Comparison of ENCODE assay signal across 8 cellular contexts in genomic region chr14:94485944-94486841, GRCh38. TPM values are rescaled to one million over a fixed set of nuclear protein-coding genes. Genes with fewer than 3 reads are reported as not detected.
A peak's percentile ranks its signal among the peaks of the same experiment; 100 is the strongest.
DNase-seq lines count a peak whose midpoint lies in the region; ATAC-seq and TF ChIP-seq lines count a peak whose summit lies in the region.

No MANE protein-coding gene starts in this region.

- intact Hi-C loops in tibial artery (cut with DNase I; ENCODE audit: low total_unique reads): loop anchor here (2.0 kb wide), 1 partner anchor 129 kb away; no protein-coding TSS in a partner anchor

- H3K27me3 Mint-ChIP-seq in GM23338 (ENCODE audit: insufficient read depth, low read depth, poor library complexity): peaks cover 26% of the 10 kb centered on the region
- peaks cover 14 to 22% of the 10 kb centered on the region in 2 donors for H3K27me3 Mint-ChIP-seq in natural killer cell treated with Interleukin-12 subunit alpha and Interleukin-12 subunit beta and Interleukin-15 and Interleukin-18, amount 100 ng/mL, for 72 hours

- H3K36me3 ChIP-seq in GM23338 (ENCODE audit: insufficient read depth) (no peaks in the 10 kb centered on the region), tibial artery (no peaks in the 10 kb centered on the region)

- no peaks in the 10 kb centered on the region for H3K9me3 ChIP-seq in tibial artery

- H3K4me1 ChIP-seq in GM23338 (ENCODE audit: insufficient read depth) (0 out of 2 replicates have a peak, but pooled peaks cover 6% of the 10 kb centered on the region), tibial artery (peaks cover 0 to 11% (median 6%) of the 10 kb centered on the region in 4 donors)

- TF ChIP-seq CTCF in GM23338 (conservative IDR thresholded peaks at IDR 0.05; ENCODE audit: low read depth in 2 of 2): peak; percentile 94 to 99
- TF ChIP-seq CTCF in fibroblast of pulmonary artery (IDR thresholded peaks at IDR 0.05; ENCODE audit: low read length, missing control alignments): peak; percentile 99
- peak; percentile 88 to 99 for TF ChIP-seq CTCF in tibial artery (IDR thresholded peaks at IDR 0.05)

- H3K27ac Mint-ChIP-seq in GM23338: peak overlapping the region; percentile 73; the same call in 1 of the 2 replicates
- no peak overlapping the region for H3K27ac Mint-ChIP-seq in natural killer cell treated with Interleukin-12 subunit alpha and Interleukin-12 subunit beta and Interleukin-15 and Interleukin-18, amount 100 ng/mL, for 72 hours

- ATAC-seq in GM23338 (peak; percentile 97), GM18511 (IDR thresholded peaks at IDR 0.05; ENCODE audit: unreplicated experiment) (no peak)
- peak in 1 of 2 donors; percentile 58 for ATAC-seq in natural killer cell treated with Interleukin-12 subunit alpha and Interleukin-12 subunit beta and Interleukin-15 and Interleukin-18, amount 100 ng/mL, for 72 hours

- peaks cover 5% of the 10 kb centered on the region; the same call in 1 of the 2 replicates for H3K9me2 ChIP-seq in GM23338 (ENCODE audit: insufficient read depth)

- H3K27me3 ChIP-seq in GM23338 (ENCODE audit: insufficient read depth) (no peaks in the 10 kb centered on the region), tibial artery (peaks cover 0 to 16% of the 10 kb centered on the region in 2 donors)

- in situ Hi-C loops in Caki2 (cut with HindIII; ENCODE audit: low pct_unique_long_range_greater_than_20kb, low sequenced_read_pairs): no loop called here

- H3F3A ChIP-seq in GM23338 (replicated peaks; ENCODE audit: low read depth): no peaks in the 10 kb centered on the region

- no peaks in the 10 kb centered on the region for H4K20me1 ChIP-seq in GM23338 (replicated peaks; ENCODE audit: insufficient read depth)

- H3K4me3 ChIP-seq in GM23338: peak overlapping the region; percentile 47
- peak overlapping the region; percentile 24 for H3K4me3 ChIP-seq in fibroblast of pulmonary artery (replicated peaks; ENCODE audit: low read depth, low read length)
- no peak overlapping the region for H3K4me3 ChIP-seq in tibial artery

- peak overlapping the region; percentile 65 for H3K4me3 Mint-ChIP-seq in GM23338
- no peak overlapping the region for H3K4me3 Mint-ChIP-seq in natural killer cell treated with Interleukin-12 subunit alpha and Interleukin-12 subunit beta and Interleukin-15 and Interleukin-18, amount 100 ng/mL, for 72 hours

- peak overlapping the region; percentile 75 for H3K4me2 ChIP-seq in GM23338

- no peaks in the 10 kb centered on the region for H3K79me2 ChIP-seq in GM23338 (replicated peaks; ENCODE audit: insufficient read depth)

- H2AFZ ChIP-seq in GM23338: peak overlapping the region; percentile 97

- peaks cover 16% of the 10 kb centered on the region for H3K4me1 Mint-ChIP-seq in GM23338
- H3K4me1 Mint-ChIP-seq in natural killer cell treated with Interleukin-12 subunit alpha and Interleukin-12 subunit beta and Interleukin-15 and Interleukin-18, amount 100 ng/mL, for 72 hours (ENCODE audit: low read depth in 2 of 2): peaks cover 0 to 4% of the 10 kb centered on the region in 2 donors

- DNase-seq in Caki2 (ENCODE audit: low read depth) (peak; percentile 44), GM23338 (ENCODE audit: low spot score) (peak; percentile 94), NCI-H69 (lab: John Stamatoyannopoulos, UW) (peak; percentile 76), fibroblast of pulmonary artery (ENCODE audit: low read depth) (peak; percentile 58), tibial artery (peak in 1 of 2 donors; percentile 31)
- peak; percentile 50 for DNase-seq in activated T-cell treated with anti-CD3 and anti-CD28 coated beads, Interleukin-2, amount 50 U/mL, for 1 hour
- peak; percentile 64 for DNase-seq in natural killer cell treated with Interleukin-12 subunit alpha and Interleukin-12 subunit beta and Interleukin-15 and Interleukin-18, amount 100 ng/mL, for 72 hours (ENCODE audit: low spot score)

- no peak overlapping the region for H3K27ac ChIP-seq in GM23338 (ENCODE audit: low read depth)
- H3K27ac ChIP-seq in tibial artery: no peak overlapping the region

- no peaks in the 10 kb centered on the region for H3K36me3 Mint-ChIP-seq in GM23338 (ENCODE audit: low read depth)
- no peaks in the 10 kb centered on the region for H3K36me3 Mint-ChIP-seq in natural killer cell treated with Interleukin-12 subunit alpha and Interleukin-12 subunit beta and Interleukin-15 and Interleukin-18, amount 100 ng/mL, for 72 hours

- H3K9me3 Mint-ChIP-seq in GM23338: peaks cover 2% of the 10 kb centered on the region; the same call in 1 of the 3 replicates
- no peaks in the 10 kb centered on the region for H3K9me3 Mint-ChIP-seq in natural killer cell treated with Interleukin-12 subunit alpha and Interleukin-12 subunit beta and Interleukin-15 and Interleukin-18, amount 100 ng/mL, for 72 hours

TF ChIP-seq in GM23338, 12 proteins besides CTCF, POLR2A, EP300 and RAD21:
- TF ChIP-seq POLR2AphosphoS5 (IDR thresholded peaks at IDR 0.05; ENCODE audit: low read depth) (0 out of 2 replicates have a peak, but pooled peaks have one; percentile 36), STAT1 (IDR thresholded peaks at IDR 0.05; ENCODE audit: unreplicated experiment) (no peak)

RNA-seq across cellular contexts. Expression of gene SERPINA9, which starts 10.2 kb away (rescaled TPM):
- total RNA-seq in Caki2 (2014; rRNA removed; shearing (Covaris generic); ENCODE audit: low replicate concordance): not detected in 2 replicates
- total RNA-seq in GM23338 (2014; rRNA removed; shearing (Covaris generic)): not detected in 2 replicates
- polyA plus RNA-seq in GM23338 (2016; fragmentation: Nextera tagmentation; extraction: Ambion mirVana): not detected in 2 replicates
- not detected for total RNA-seq in natural killer cell treated with Interleukin-12 subunit alpha and Interleukin-12 subunit beta and Interleukin-15 and Interleukin-18, amount 100 ng/mL, for 72 hours

RNA-seq across cellular contexts. Expression of gene SERPINA12, which starts 23.1 kb away (rescaled TPM):
- not detected in 2 replicates for total RNA-seq in Caki2 (2014; rRNA removed; shearing (Covaris generic); ENCODE audit: low replicate concordance)
- total RNA-seq in GM23338 (2014; rRNA removed; shearing (Covaris generic)): not detected in 2 replicates
- not detected in 2 replicates for polyA plus RNA-seq in GM23338 (2016; fragmentation: Nextera tagmentation; extraction: Ambion mirVana)
- total RNA-seq in natural killer cell treated with Interleukin-12 subunit alpha and Interleukin-12 subunit beta and Interleukin-15 and Interleukin-18, amount 100 ng/mL, for 72 hours: not detected

RNA-seq across cellular contexts. Expression of gene SERPINA11, which starts 33.6 kb away (rescaled TPM):
- total RNA-seq in Caki2 (2014; rRNA removed; shearing (Covaris generic); ENCODE audit: low replicate concordance): not detected in 2 replicates
- 0.14 TPM in 1 of 2 replicates, not detected in the other for total RNA-seq in GM23338 (2014; rRNA removed; shearing (Covaris generic))
- polyA plus RNA-seq in GM23338 (2016; fragmentation: Nextera tagmentation; extraction: Ambion mirVana): 0.13 TPM in 1 of 2 replicates, not detected in the other
- not detected for total RNA-seq in natural killer cell treated with Interleukin-12 subunit alpha and Interleukin-12 subunit beta and Interleukin-15 and Interleukin-18, amount 100 ng/mL, for 72 hours

Comparison
In these comparisons a context has a peak if more than half of its experiments do, and no peak if none do; other contexts are left out.
1. H3K4me3 ChIP-seq: peak in GM23338 (single experiment) and fibroblast of pulmonary artery (single experiment); none in tibial artery (0 of 2).
2. Peak in every context shown above with its lines, with median percentiles within 50 percentile points of each other: CTCF ChIP-seq.